ENCODE assay signal across 8 cellular contexts in genomic region chr2:151051584-151052220, GRCh38.
DNase-seq lines count a peak whose midpoint lies in the region; ATAC-seq, FAIRE-seq and TF ChIP-seq lines count a peak whose summit lies in the region.

No MANE protein-coding gene starts in this region.

- H3K36me3 ChIP-seq in GM23248 (ENCODE audit: low read depth) (no peaks in the 10 kb centered on the region), IMR-90 (ENCODE audit: control insufficient read depth, insufficient read depth, low read length) (no peaks in the 10 kb centered on the region), RWPE2 (ENCODE audit: low read depth) (no peaks in the 10 kb centered on the region)

- TF ChIP-seq POLR2A in A549 (IDR thresholded peaks at IDR 0.05; ENCODE audit: low read length) (no peak), IMR-90 (IDR thresholded peaks at IDR 0.05; ENCODE audit: low read depth, low read length) (no peak)

- no peak overlapping the region for H3K9ac ChIP-seq in GM23248
- no peak overlapping the region for H3K9ac ChIP-seq in IMR-90 (ENCODE audit: low read depth, low read length)

- peak overlapping the region; percentile 24 for H2BK5ac ChIP-seq in IMR-90 (ENCODE audit: low read depth, low read length, poor library complexity, severe bottlenecking)

- H3K9me1 ChIP-seq in IMR-90 (ENCODE audit: insufficient read depth, low read length): no peaks in the 10 kb centered on the region

- H3K27me3 ChIP-seq in GM23248 (replicated peaks; ENCODE audit: insufficient read depth): no peaks in the 10 kb centered on the region
- H3K27me3 ChIP-seq in IMR-90 (ENCODE audit: control insufficient read depth, insufficient read depth, low read length): no peaks in the 10 kb centered on the region
- H3K27me3 ChIP-seq in RWPE2 (ENCODE audit: insufficient read depth, poor library complexity, severe bottlenecking): no peaks in the 10 kb centered on the region

- peak in 1 of 2 experiments; percentile 80; a peak in 3 of 6 replicates for ATAC-seq in A549
- peak; percentile 71 for ATAC-seq in IMR-90 (ENCODE audit: low read depth)
- ATAC-seq in RWPE2 (ENCODE audit: low read depth): no peak; the same call in 2 of the 3 replicates

- peak overlapping the region; percentile 32; the same call in 1 of the 3 replicates for H3K4me2 ChIP-seq in A549
- no peak overlapping the region for H3K4me2 ChIP-seq in GM23248 (ENCODE audit: unreplicated experiment)
- H3K4me2 ChIP-seq in IMR-90 (ENCODE audit: low read depth, low read length): 0 out of 2 replicates have a peak overlapping the region, but pooled peaks have one; percentile 17

- POLR2A ChIA-PET in A549 (lab: Yijun Ruan, JAX): no interaction called here
- POLR2A ChIA-PET in IMR-90 (lab: Charles Lee; ENCODE audit: unreplicated experiment): interaction anchor here (0.6 kb wide), 1 partner anchor 16 kb away, joined by 3 read pairs; no protein-coding TSS in a partner anchor

- no peak overlapping the region for H4K91ac ChIP-seq in IMR-90 (ENCODE audit: insufficient read depth, low read depth, low read length)

- TF ChIP-seq CTCF in A549 (IDR thresholded peaks at IDR 0.05) (peak; percentile 77), IMR-90 (conservative IDR thresholded peaks at IDR 0.05; ENCODE audit: low read depth, low read length) (peak; percentile 71), RWPE2 (IDR thresholded peaks at IDR 0.05; ENCODE audit: poor library complexity, severe bottlenecking) (peak; percentile 89)

- H3F3A ChIP-seq in GM23248 (ENCODE audit: insufficient read depth): peaks cover 41% of the 10 kb centered on the region

- H3K23ac ChIP-seq in IMR-90 (ENCODE audit: low read depth, low read length): no peak overlapping the region

- no peak overlapping the region for H2AFZ ChIP-seq in GM23248
- H2AFZ ChIP-seq in IMR-90 (replicated peaks; ENCODE audit: low read length, poor library complexity): no peak overlapping the region

- no peaks in the 10 kb centered on the region for H3K9me2 ChIP-seq in GM23248 (ENCODE audit: insufficient read depth)

- H2BK120ac ChIP-seq in IMR-90 (ENCODE audit: low read depth, low read length): no peak overlapping the region

- peak overlapping the region; percentile 29; the same call in 1 of the 2 replicates for H2BK20ac ChIP-seq in IMR-90 (ENCODE audit: low read depth, low read length)

- no peaks in the 10 kb centered on the region for H3K79me1 ChIP-seq in IMR-90 (ENCODE audit: low read depth in 1 of 2, low read length in 2 of 2)

- no peak overlapping the region for H2AK9ac ChIP-seq in IMR-90 (replicated peaks; ENCODE audit: low read depth, low read length, poor library complexity)

- CTCF ChIA-PET in A549 (lab: Yijun Ruan, JAX): interaction anchor here (0.6 to 2.8 kb wide), 13 partner anchors 11 to 1457 kb away, joined by 3 to 15 read pairs (median 3); no protein-coding TSS in a partner anchor
- CTCF ChIA-PET in IMR-90 (lab: Yijun Ruan, JAX): interaction anchor here (0.7 to 1.4 kb wide), 7 partner anchors 12 to 1453 kb away, joined by 3 to 5 read pairs (median 3); no protein-coding TSS in a partner anchor

- no peak for TF ChIP-seq EP300 in A549 (IDR thresholded peaks at IDR 0.05)

- H3K56ac ChIP-seq in IMR-90 (ENCODE audit: extremely low read depth, insufficient read depth, low read length): no peak overlapping the region

- H3K4ac ChIP-seq in IMR-90 (ENCODE audit: low read depth, low read length): no peak overlapping the region

- DNase-seq in A549 (ENCODE audit: low read depth in 1 of 2, low spot score in 1 of 2) (peak; percentile 31 to 49), G401 (ENCODE audit: low spot score) (peak; percentile 33), GM23248 (peak; percentile 70), IMR-90 (peak; percentile 67), RWPE2 (ENCODE audit: low spot score) (no peak), dermis microvascular lymphatic vessel endothelial cell (ENCODE audit: low read depth in 2 of 2) (peak; percentile 24 to 48), midbrain (lab: John Stamatoyannopoulos, UW) (peak; percentile 45)
- no peak for DNase-seq in activated effector memory CD4-positive, alpha-beta T cell treated with Interleukin-2 at 50 U/mL for 16 hours

- H3K4me1 ChIP-seq in A549 (0 out of 3 replicates have a peak, but pooled peaks cover 7% of the 10 kb centered on the region), GM23248 (ENCODE audit: insufficient read depth) (peaks cover 57% of the 10 kb centered on the region), IMR-90 (ENCODE audit: control insufficient read depth, insufficient read depth, low read length) (peaks cover 2% of the 10 kb centered on the region; the same call in 1 of the 2 replicates), RWPE2 (ENCODE audit: insufficient read depth, poor library complexity, severe bottlenecking) (peaks cover 25% of the 10 kb centered on the region)

- no TSS peak for BruUV-seq in IMR-90 (replicated peaks; lab: Mats Ljungman, UMichigan)

- H3K27ac ChIP-seq in A549 (no peak overlapping the region), GM23248 (0 out of 2 replicates have a peak overlapping the region, but pooled peaks have one; percentile 7), IMR-90 (ENCODE audit: insufficient read depth, low read length) (no peak overlapping the region), RWPE2 (ENCODE audit: poor library complexity, severe bottlenecking) (no peak overlapping the region)

- H3K4me3 ChIP-seq in A549: no peak overlapping the region
- no peak overlapping the region for H3K4me3 ChIP-seq in GM23248
- no peak overlapping the region for H3K4me3 ChIP-seq in IMR-90 (ENCODE audit: insufficient read depth, low read depth, low read length)
- no peak overlapping the region for H3K4me3 ChIP-seq in RWPE2 (ENCODE audit: severe bottlenecking)

- peak; percentile 46 for FAIRE-seq in A549 (lab: Jason Lieb, UNC)

- no peak overlapping the region for H3K14ac ChIP-seq in IMR-90 (replicated peaks; ENCODE audit: low read depth, low read length)

- H4K8ac ChIP-seq in IMR-90 (ENCODE audit: low read depth in 2 of 2, low read length in 2 of 2): no peak overlapping the region

- dilution Hi-C loops in IMR-90 (cut with HindIII; ENCODE audit: low sequenced_read_pairs, unreplicated experiment): no loop called here

- H3K79me2 ChIP-seq in GM23248 (ENCODE audit: insufficient read depth): no peaks in the 10 kb centered on the region

- 2% methylated on average over 2 of the region's 2 CpGs for WGBS in A549 (ENCODE audit: missing lambda C conversion rate)
- WGBS in GM23248 (ENCODE audit: low coverage in 1 of 2, low lambda C conversion rate in 2 of 2, missing lambda C conversion rate in 2 of 2), 2 experiments: 29 to 35% methylated on average over 2 of the region's 2 CpGs
- WGBS in IMR-90 (ENCODE audit: extremely low coverage in 2 of 2, insufficient read length in 1 of 2), 2 experiments: no CpG with 5 or more reads among the region's 2 CpGs

- H2AK5ac ChIP-seq in IMR-90 (ENCODE audit: low read depth, low read length): no peak overlapping the region

- H4K20me1 ChIP-seq in GM23248 (ENCODE audit: insufficient read depth) (no peaks in the 10 kb centered on the region), IMR-90 (ENCODE audit: insufficient read depth, low read length) (no peaks in the 10 kb centered on the region)

- intact Hi-C loops in IMR-90 (cut with micrococcal nuclease): loop anchor here (2.0 to 10.0 kb wide), 4 partner anchors 186 to 1457 kb away; partner anchors contain the start of gene RND3

- no peak overlapping the region; the same call in 2 of the 3 replicates for H2BK15ac ChIP-seq in IMR-90 (ENCODE audit: low read depth, low read length)

- TF ChIP-seq RAD21 in A549 (conservative IDR thresholded peaks at IDR 0.05 in 1 of 2, IDR thresholded peaks at IDR 0.05 in 1 of 2) (peak; percentile 68 to 75), IMR-90 (IDR thresholded peaks at IDR 0.05; ENCODE audit: low read length) (peak; percentile 71)

- in situ Hi-C loops in G401 (cut with HindIII; ENCODE audit: low sequenced_read_pairs) (no loop called here), GM23248 (cut with MboI) (loop anchor here (10.0 kb wide), 1 partner anchor 557 kb away; no protein-coding TSS in a partner anchor), IMR-90 (cut with MboI; ENCODE audit: low sequenced_read_pairs) (loop anchor here (10.0 kb wide), 1 partner anchor 567 kb away; the partner anchor contains the start of gene RND3)

- H4K5ac ChIP-seq in IMR-90 (ENCODE audit: low read depth, low read length): peak overlapping the region; percentile 23; the same call in 1 of the 2 replicates

- H3K9me3 ChIP-seq in A549 (no peaks in the 10 kb centered on the region), GM23248 (ENCODE audit: low read depth) (no peaks in the 10 kb centered on the region), IMR-90 (ENCODE audit: control insufficient read depth, insufficient read depth, low read length) (no peaks in the 10 kb centered on the region), RWPE2 (ENCODE audit: severe bottlenecking) (no peaks in the 10 kb centered on the region)

- H3K18ac ChIP-seq in IMR-90 (ENCODE audit: low read depth, low read length): peak overlapping the region; percentile 35; the same call in 1 of the 2 replicates

TF ChIP-seq in A549, 52 proteins besides CTCF, POLR2A, EP300 and RAD21:
- TF ChIP-seq CBX2 (IDR thresholded peaks at IDR 0.05; ENCODE audit: borderline replicate concordance, low read depth) (no peak), SREBF2 (IDR thresholded peaks at IDR 0.05) (no peak), SMC3 (IDR thresholded peaks at IDR 0.05) (peak; percentile 70), FOSL2 (IDR thresholded peaks at IDR 0.05) (no peak), FOSL2 (CRISPR knock-in tag; IDR thresholded peaks at IDR 0.05) (0 out of 2 replicates have a peak, but pooled peaks have one; percentile 5)

TF ChIP-seq in IMR-90, 13 proteins besides CTCF, POLR2A, EP300 and RAD21:
- TF ChIP-seq RCOR1 (IDR thresholded peaks at IDR 0.05; ENCODE audit: insufficient replicate concordance, low read length): no peak
- 0 out of 2 replicates have a peak, but pooled peaks have one; percentile 1 for TF ChIP-seq CEBPB (IDR thresholded peaks at IDR 0.05; ENCODE audit: low read depth, low read length)
- peak; percentile 75 for TF ChIP-seq SMC3 (IDR thresholded peaks at IDR 0.05; ENCODE audit: low read depth, low read length)

Comparison
In these comparisons a context has a peak if more than half of its experiments do, and no peak if none do; other contexts are left out.
1. DNase-seq: peak in A549 (2 of 2), G401 (single experiment), GM23248 (single experiment), IMR-90 (single experiment), dermis microvascular lymphatic vessel endothelial cell (2 of 2) and midbrain (single experiment); none in RWPE2 (single experiment) and activated effector memory CD4-positive, alpha-beta T cell treated with Interleukin-2 at 50 U/mL for 16 hours (single experiment).
2. Peak in every context shown above with its lines, with median percentiles within 50 percentile points of each other: CTCF ChIP-seq.